In the genomic region with DNA sequence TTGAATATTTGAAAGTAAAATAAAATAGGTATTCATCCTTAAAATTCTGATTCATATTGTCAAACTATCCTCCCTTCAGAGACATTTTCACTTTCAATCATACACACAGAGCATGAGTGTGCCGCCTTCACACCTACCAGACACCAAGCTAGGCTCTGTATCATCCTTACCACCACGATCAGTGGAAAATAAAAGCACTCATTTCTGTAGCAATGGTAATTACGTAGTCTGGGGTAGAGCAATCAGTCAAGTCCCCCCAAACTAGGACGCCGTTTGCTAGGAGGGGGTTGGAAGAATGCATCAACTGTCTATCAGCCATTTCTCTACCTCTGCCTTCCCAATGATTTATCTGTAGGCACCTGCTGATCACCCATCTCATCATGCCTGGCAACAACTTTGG, we compare ENCODE assay signal across 14 cellular contexts.
DNase-seq lines count a peak whose midpoint lies in the region; ATAC-seq, FAIRE-seq and TF ChIP-seq lines count a peak whose summit lies in the region.
"Had no signal": no experiment of that assay in that cellular context is flagged by ENCODE, and none has a peak within 500 bp of the region (broad histone marks: within the 10 kb centered on the region; RNA-seq: fewer than 3 reads in every experiment).

No MANE protein-coding gene starts in this region.

- ATAC-seq in GM21367 (IDR thresholded peaks at IDR 0.05; ENCODE audit: unreplicated experiment) (peak; percentile 82), HG03469 (IDR thresholded peaks at IDR 0.05; ENCODE audit: unreplicated experiment) (peak; percentile 54)

- no peak for FAIRE-seq in small intestine (lab: Jason Lieb, UNC)

- H3K4me3 ChIP-seq in small intestine (ENCODE audit: low read depth in 1 of 2, low read length in 2 of 2), result no peak overlapping the region
- no peak overlapping the region for H3K4me3 ChIP-seq in brain microvascular endothelial cell (ENCODE audit: low read depth, low read length)
- H3K4me3 ChIP-seq in osteoblast (ENCODE audit: insufficient read depth, low read length), result no peak overlapping the region
- H3K4me3 ChIP-seq: upper lobe of right lung had no signal

- H3K36me3 ChIP-seq in small intestine (ENCODE audit: control insufficient read depth in 2 of 2, insufficient read depth in 2 of 2, low read length in 2 of 2) (no peaks in the 10 kb centered on the region), brain microvascular endothelial cell (replicated peaks) (no peaks in the 10 kb centered on the region), osteoblast (ENCODE audit: insufficient read depth, low read length) (no peaks in the 10 kb centered on the region)
- H3K36me3 ChIP-seq: upper lobe of right lung had no signal

- no peaks in the 10 kb centered on the region for H3K79me2 ChIP-seq in osteoblast (ENCODE audit: insufficient read depth, low read length)

- TF ChIP-seq CTCF in brain microvascular endothelial cell (IDR thresholded peaks at IDR 0.05; ENCODE audit: low read depth, low read length, missing control alignments) (no peak), osteoblast (IDR thresholded peaks at IDR 0.05; ENCODE audit: extremely low read depth, low read depth, low read length) (no peak)

- 61 to 79% (median 74%) methylated on average over 5 of the region's 5 CpGs for WGBS in small intestine, 3 donors

- H3K4me2 ChIP-seq in osteoblast (ENCODE audit: insufficient read depth, low read length), result no peak overlapping the region

- peak; percentile 15 for DNase-seq in activated CD4-positive, alpha-beta T cell treated with anti-CD3 and anti-CD28 coated beads for 24 hours (ENCODE audit: low read depth in 2 of 2)
- DNase-seq in activated CD4-positive, alpha-beta T cell treated with anti-CD3 and anti-CD28 coated beads, Interleukin-2, amount 50 U/mL, for 4 hours, result no peak
- DNase-seq in stimulated activated CD4-positive, alpha-beta T cell treated with anti-CD3 and anti-CD28 coated beads, Interleukin-2, amount 100 ng/mL, for 48 hours, result peak; percentile 16
- DNase-seq in small intestine (no peak), brain microvascular endothelial cell (no peak), osteoblast (ENCODE audit: insufficient read length, low spot score, missing footprints) (no peak)
- DNase-seq: 8988T, DMS153, kidney glomerular epithelial cell, NCI-H1694, OCI-M1 had no signal

- in situ Hi-C loops in brain microvascular endothelial cell (cut with HindIII; ENCODE audit: low pct_ligation_motif_present, low sequenced_read_pairs), result no loop called here

- no peak overlapping the region for H2AFZ ChIP-seq in osteoblast (ENCODE audit: low read length)

- H3K27ac ChIP-seq in small intestine (ENCODE audit: low read depth in 1 of 2, low read length in 1 of 2), result no peak overlapping the region
- H3K27ac ChIP-seq in brain microvascular endothelial cell, result no peak overlapping the region
- no peak overlapping the region for H3K27ac ChIP-seq in osteoblast (ENCODE audit: low read depth, low read length)
- H3K27ac ChIP-seq: upper lobe of right lung had no signal

- H3K4me1 ChIP-seq in small intestine (ENCODE audit: control insufficient read depth in 2 of 2, insufficient read depth in 1 of 2, low read depth in 1 of 2, low read length in 1 of 2) (no peaks in the 10 kb centered on the region), osteoblast (ENCODE audit: insufficient read depth, low read length) (no peaks in the 10 kb centered on the region)
- H3K4me1 ChIP-seq: upper lobe of right lung had no signal

- H3K27me3 ChIP-seq in small intestine (ENCODE audit: control insufficient read depth in 2 of 2, insufficient read depth in 2 of 2, low read length in 2 of 2) (no peaks in the 10 kb centered on the region), brain microvascular endothelial cell (replicated peaks) (no peaks in the 10 kb centered on the region), osteoblast (ENCODE audit: insufficient read depth, low read length) (no peaks in the 10 kb centered on the region)
- H3K27me3 ChIP-seq: upper lobe of right lung had no signal

- H4K20me1 ChIP-seq in osteoblast (ENCODE audit: insufficient read depth, low read length), result no peaks in the 10 kb centered on the region

- no peaks in the 10 kb centered on the region for H3K9me3 ChIP-seq in small intestine (ENCODE audit: control insufficient read depth, low read depth)
- no peaks in the 10 kb centered on the region for H3K9me3 ChIP-seq in osteoblast (ENCODE audit: low read depth, low read length)
- H3K9me3 ChIP-seq: upper lobe of right lung had no signal

Comparison
In these comparisons a context has a peak if more than half of its experiments do, and no peak if none do; other contexts are left out.
1. DNase-seq: peak in activated CD4-positive, alpha-beta T cell treated with anti-CD3 and anti-CD28 coated beads for 24 hours (2 of 2) and stimulated activated CD4-positive, alpha-beta T cell treated with anti-CD3 and anti-CD28 coated beads, Interleukin-2, amount 100 ng/mL, for 48 hours (2 of 2); none in activated CD4-positive, alpha-beta T cell treated with anti-CD3 and anti-CD28 coated beads, Interleukin-2, amount 50 U/mL, for 4 hours (0 of 2), small intestine (single experiment), brain microvascular endothelial cell (single experiment) and osteoblast (single experiment).